Comparison of ENCODE assay signal across 15 cellular contexts in the genomic region with DNA sequence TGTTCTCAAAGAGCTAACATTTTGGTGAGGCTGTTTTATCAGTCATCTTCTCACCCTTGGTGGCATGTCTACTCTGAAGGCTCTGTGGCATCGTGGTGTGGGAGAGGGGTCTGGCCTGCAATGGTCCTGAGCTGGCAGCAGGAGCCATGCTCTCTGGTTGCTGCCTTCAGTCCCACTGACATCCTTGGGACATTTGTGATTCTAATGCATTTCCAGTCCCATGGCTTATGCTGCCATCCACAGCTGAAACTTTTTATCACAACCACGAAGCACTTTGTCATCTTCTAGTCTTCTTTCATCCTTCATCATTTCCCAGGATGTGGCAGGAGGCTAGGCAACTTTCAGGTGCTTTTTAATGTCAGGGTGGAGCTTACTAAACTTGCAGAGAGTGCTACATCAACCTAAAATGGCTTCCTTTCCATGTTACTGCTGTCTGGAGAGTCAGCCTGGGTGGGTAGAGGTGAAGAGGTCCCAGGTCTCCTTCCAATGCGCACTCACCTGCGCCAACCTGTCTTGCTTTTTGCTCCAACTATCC.
DNase-seq lines count a peak whose midpoint lies in the region; ATAC-seq, FAIRE-seq and TF ChIP-seq lines count a peak whose summit lies in the region.
"Had no signal": no experiment of that assay in that cellular context is flagged by ENCODE, and none has a peak within 500 bp of the region (broad histone marks: within the 10 kb centered on the region; RNA-seq: fewer than 3 reads in every experiment).

No MANE protein-coding gene starts in this region.

- no peaks in the 10 kb centered on the region for H3K27me3 ChIP-seq in MM.1S (replicated peaks; ENCODE audit: insufficient read depth, low read length)
- no peaks in the 10 kb centered on the region for H3K27me3 ChIP-seq in osteoblast (ENCODE audit: insufficient read depth, low read length)
- H3K27me3 ChIP-seq: pancreas had no signal

- H3K27ac ChIP-seq in MM.1S (ENCODE audit: low read length) (no peak overlapping the region), osteoblast (ENCODE audit: low read depth, low read length) (no peak overlapping the region)
- H3K27ac ChIP-seq: gastroesophageal sphincter, pancreas, spleen had no signal

- no peaks in the 10 kb centered on the region for H3F3A ChIP-seq in MM.1S (ENCODE audit: insufficient read depth, low read length)

- no peaks in the 10 kb centered on the region for H3K36me3 ChIP-seq in MM.1S (replicated peaks; ENCODE audit: insufficient read depth, low read length)
- no peaks in the 10 kb centered on the region for H3K36me3 ChIP-seq in osteoblast (ENCODE audit: insufficient read depth, low read length)
- H3K36me3 ChIP-seq: gastroesophageal sphincter, pancreas, spleen had no signal

- no peaks in the 10 kb centered on the region for H3K79me2 ChIP-seq in MM.1S (ENCODE audit: low read length)
- H3K79me2 ChIP-seq in osteoblast (ENCODE audit: insufficient read depth, low read length): no peaks in the 10 kb centered on the region

- no peaks in the 10 kb centered on the region for H3K9me3 ChIP-seq in MM.1S (replicated peaks; ENCODE audit: insufficient read depth, low read length)
- H3K9me3 ChIP-seq in osteoblast (ENCODE audit: low read depth, low read length): no peaks in the 10 kb centered on the region
- H3K9me3 ChIP-seq: gastroesophageal sphincter, pancreas, spleen had no signal

- no peaks in the 10 kb centered on the region for H3K4me1 ChIP-seq in MM.1S (ENCODE audit: low read length)
- H3K4me1 ChIP-seq in osteoblast (ENCODE audit: insufficient read depth, low read length): no peaks in the 10 kb centered on the region
- H3K4me1 ChIP-seq: gastroesophageal sphincter, pancreas, spleen had no signal

- H2AFZ ChIP-seq in MM.1S (ENCODE audit: low read length) (no peak overlapping the region), osteoblast (ENCODE audit: low read length) (no peak overlapping the region)

- TF ChIP-seq CTCF in D721Med (IDR thresholded peaks at IDR 0.05; ENCODE audit: insufficient read depth, missing control alignments) (peak; percentile 46), MM.1S (IDR thresholded peaks at IDR 0.05; ENCODE audit: low read length) (peak; percentile 15), osteoblast (IDR thresholded peaks at IDR 0.05; ENCODE audit: extremely low read depth, low read depth, low read length) (no peak)

- H3K4me3 ChIP-seq in MM.1S (ENCODE audit: low read length) (no peak overlapping the region), osteoblast (ENCODE audit: insufficient read depth, low read length) (no peak overlapping the region)
- H3K4me3 ChIP-seq: gastroesophageal sphincter, pancreas, spleen had no signal

- FAIRE-seq in D721Med (lab: Jason Lieb, UNC): no peak
- no peak for FAIRE-seq in frontal cortex (lab: Jason Lieb, UNC)
- FAIRE-seq: A204.1, islet of Langerhans, pancreas had no signal

- no peak for ATAC-seq in GM21717 (IDR thresholded peaks at IDR 0.05; ENCODE audit: unreplicated experiment)
- ATAC-seq: gastroesophageal sphincter had no signal

- peak; percentile 7 for DNase-seq in NCI-H1436 (lab: John Stamatoyannopoulos, UW)
- no peak for DNase-seq in NCI-H1436 treated with DMSO at 0.1 percent for 48 hours (lab: John Stamatoyannopoulos, UW)
- no peak for DNase-seq in D721Med (ENCODE audit: insufficient read length, low spot score)
- DNase-seq in MM.1S: no peak
- DNase-seq in frontal cortex (ENCODE audit: low spot score in 2 of 2): peak; percentile 8 to 37
- no peak for DNase-seq in osteoblast (ENCODE audit: insufficient read length, low spot score, missing footprints)
- DNase-seq in Kasumi-1 (lab: John Stamatoyannopoulos, UW): no peak
- DNase-seq: activated CD4-positive, alpha-beta T cell treated with anti-CD3 and anti-CD28 coated beads, Interleukin-2, amount 50 U/mL, for 4 hours; activated effector memory CD4-positive, alpha-beta T cell treated with anti-CD3 and anti-CD28 coated beads, Interleukin-2, amount 50 U/mL, for 16 hours; pancreas; spleen had no signal

- no peak overlapping the region for H3K4me2 ChIP-seq in MM.1S (ENCODE audit: low read depth, low read length)
- no peak overlapping the region for H3K4me2 ChIP-seq in osteoblast (ENCODE audit: insufficient read depth, low read length)

- H4K20me1 ChIP-seq in MM.1S (ENCODE audit: insufficient read depth, low read length) (no peaks in the 10 kb centered on the region), osteoblast (ENCODE audit: insufficient read depth, low read length) (no peaks in the 10 kb centered on the region)

- no peaks in the 10 kb centered on the region for H3K9me2 ChIP-seq in MM.1S (replicated peaks; ENCODE audit: insufficient read depth, low read length)

- H3K9ac ChIP-seq in MM.1S (ENCODE audit: low read length): no peak overlapping the region

Comparison
In these comparisons a context has a peak if more than half of its experiments do, and no peak if none do; other contexts are left out.
1. DNase-seq: peak in NCI-H1436 (single experiment) and frontal cortex (2 of 2); none in NCI-H1436 treated with DMSO at 0.1 percent for 48 hours (single experiment), D721Med (single experiment), MM.1S (single experiment), osteoblast (single experiment) and Kasumi-1 (0 of 2).